Comparison of ENCODE assay signal across 9 cellular contexts in the genomic region with DNA sequence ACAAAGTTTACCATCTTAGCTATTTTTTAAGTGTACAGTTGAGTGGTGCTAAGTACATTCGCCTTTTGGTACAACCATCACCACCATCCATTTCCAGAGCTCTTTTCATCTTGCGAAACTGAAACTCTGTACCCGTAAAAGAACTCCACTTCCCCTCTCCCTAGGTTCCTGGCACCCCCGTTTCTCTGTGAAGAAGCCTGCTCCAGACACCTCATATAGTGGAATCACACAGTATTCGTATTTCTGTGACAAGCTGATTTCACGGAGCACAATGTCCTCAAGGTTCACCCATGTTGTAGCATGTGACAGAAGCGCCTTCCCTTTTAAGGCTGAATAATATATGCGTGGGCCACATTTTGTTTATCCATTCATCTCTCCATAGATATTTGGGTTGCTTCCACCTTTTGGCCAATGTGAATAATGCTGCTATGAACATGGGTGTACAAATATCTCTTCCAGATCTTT. TPM values are rescaled to one million over a fixed set of nuclear protein-coding genes. Genes with fewer than 3 reads are reported as not detected.
DNase-seq lines count a peak whose midpoint lies in the region; ATAC-seq and TF ChIP-seq lines count a peak whose summit lies in the region.
"Had no signal": no experiment of that assay in that cellular context is flagged by ENCODE, and none has a peak within 500 bp of the region (broad histone marks: within the 10 kb centered on the region; RNA-seq: fewer than 3 reads in every experiment).

No MANE protein-coding gene starts in this region.

- no peak for ATAC-seq in T-helper 17 cell
- no peak for ATAC-seq in GM18907 (IDR thresholded peaks at IDR 0.05; ENCODE audit: unreplicated experiment)
- ATAC-seq in T-cell (replicated peaks in 1 of 4) = no peak
- ATAC-seq in HG03457 (IDR thresholded peaks at IDR 0.05; ENCODE audit: unreplicated experiment) = no peak

- H3K4me1 ChIP-seq in testis = peaks cover 19% of the 10 kb centered on the region

- CTCF ChIA-PET in T-cell (lab: Charles Lee) = no interaction called here

- peak overlapping the region; percentile 36 to 55 for H3K4me3 ChIP-seq in testis

- H3K27me3 Mint-ChIP-seq in T-helper 17 cell (peaks cover 33% of the 10 kb centered on the region), T-cell (peaks cover 13 to 15% of the 10 kb centered on the region in 2 donors)

- H3K9me3 Mint-ChIP-seq in T-cell = no peaks in the 10 kb centered on the region
- H3K9me3 Mint-ChIP-seq: naive B cell had no signal

- H3K36me3 ChIP-seq in testis (ENCODE audit: low read depth, missing control alignments) = no peaks in the 10 kb centered on the region

- 55 to 64% methylated on average over 8 of the region's 8 CpGs for WGBS in testis, 2 donors

- H3K27ac Mint-ChIP-seq in T-helper 17 cell = no peak overlapping the region
- no peak overlapping the region for H3K27ac Mint-ChIP-seq in T-cell
- H3K27ac Mint-ChIP-seq: naive B cell had no signal

- H3K36me3 Mint-ChIP-seq in T-helper 17 cell (ENCODE audit: low read depth) = peaks cover 1% of the 10 kb centered on the region
- no peaks in the 10 kb centered on the region for H3K36me3 Mint-ChIP-seq in T-cell
- H3K36me3 Mint-ChIP-seq: naive B cell had no signal

- H3K4me1 Mint-ChIP-seq in T-helper 17 cell (peaks cover 14% of the 10 kb centered on the region), T-cell (peaks cover 13 to 16% (median 14%) of the 10 kb centered on the region in 3 donors)

- DNase-seq in activated effector memory CD4-positive, alpha-beta T cell treated with anti-CD3 and anti-CD28 coated beads, Interleukin-2, amount 50 U/mL, for 16 hours = peak; percentile 10
- DNase-seq in activated effector memory CD4-positive, alpha-beta T cell treated with Interleukin-2 at 50 U/mL for 16 hours = no peak
- DNase-seq in T-helper 17 cell (no peak), islet precursor cell (peak; percentile 54), testis (no peak), T-cell (no peak)
- DNase-seq: naive B cell had no signal

- no peak for TF ChIP-seq CTCF in testis (IDR thresholded peaks at IDR 0.05)

- intact Hi-C loops in testis (cut with DNase I; ENCODE audit: low total_unique reads) = loop anchor here (10.0 kb wide), 1 partner anchor 86 kb away; no protein-coding TSS in a partner anchor

- no peak for TF ChIP-seq POLR2A in testis (IDR thresholded peaks at IDR 0.05)

- peak overlapping the region; percentile 45 for H3K4me3 Mint-ChIP-seq in T-helper 17 cell
- H3K4me3 Mint-ChIP-seq in T-cell = peak overlapping the region in 1 of 3 donors; percentile 78

- peak overlapping the region; percentile 65 to 73 for H3K27ac ChIP-seq in testis

- POLR2A ChIA-PET in T-cell (lab: Charles Lee) = no interaction called here

- H3K9me3 ChIP-seq in T-helper 17 cell (ENCODE audit: control insufficient read depth, low read length, poor library complexity, severe bottlenecking) (no peaks in the 10 kb centered on the region), testis (no peaks in the 10 kb centered on the region)

- H3K27me3 ChIP-seq in testis = no peaks in the 10 kb centered on the region

RNA-seq across cellular contexts. Expression of a gene that starts 54.2 kb away (rescaled TPM):
- total RNA-seq in T-helper 17 cell (10 to 100 TPM; 43.8 to 49.1 TPM), testis (10 to 100 TPM; 12.4 to 14.6 TPM), T-cell (10 to 100 TPM; 34.4 to 49.8 (median 42.8) TPM)
- 24.9 TPM for polyA plus RNA-seq in testis (ENCODE audit: insufficient read depth, low read depth, low replicate concordance)

Comparison
In these comparisons a context has a peak if more than half of its experiments do, and no peak if none do; other contexts are left out.
1. DNase-seq: peak in activated effector memory CD4-positive, alpha-beta T cell treated with anti-CD3 and anti-CD28 coated beads, Interleukin-2, amount 50 U/mL, for 16 hours (single experiment) and islet precursor cell (single experiment); none in activated effector memory CD4-positive, alpha-beta T cell treated with Interleukin-2 at 50 U/mL for 16 hours (single experiment), T-helper 17 cell (0 of 3), testis (single experiment) and T-cell (0 of 34).